ENCODE assay signal across 25 cellular contexts in genomic region chr6:128266946-128267345, GRCh38.
"Had no signal": no experiment of that assay in that cellular context is flagged by ENCODE, and none has a peak within 500 bp of the region (broad histone marks: within the 10 kb centered on the region; RNA-seq: fewer than 3 reads in every experiment).

No MANE protein-coding gene starts in this region.

- H3K4me2 ChIP-seq: hepatocyte had no signal

- ATAC-seq: gastrocnemius medialis; left ventricle myocardium superior; lower lobe of right lung; naive thymus-derived CD8-positive, alpha-beta T cell; stimulated activated naive B cell treated with anti-CD40 and anti-IgM and Interleukin-4, amounts not matched to agents 10 μg/mL and 1 μg/mL and 100 μg/mL, for 72 hours had no signal

- H3K4me1 ChIP-seq: colonic mucosa, lower lobe of right lung, prostate gland, tibial nerve had no signal

- H3K27ac ChIP-seq: colonic mucosa, esophagus muscularis mucosa, gastrocnemius medialis, hepatocyte, lower lobe of right lung, prostate gland, right atrium auricular region, sigmoid colon, skin epidermis, thoracic aorta, tibial nerve, upper lobe of left lung had no signal

- H3K9me3 ChIP-seq: colonic mucosa, esophagus muscularis mucosa, gastrocnemius medialis, lower lobe of right lung, prostate gland, right atrium auricular region, sigmoid colon, thoracic aorta, tibial nerve, upper lobe of left lung had no signal

- H3K4me3 ChIP-seq: colonic mucosa, esophagus muscularis mucosa, gastrocnemius medialis, hepatocyte, lower lobe of right lung, prostate gland, right atrium auricular region, sigmoid colon, skin epidermis, thoracic aorta, tibial nerve, upper lobe of left lung had no signal

- H3K27me3 ChIP-seq: colonic mucosa, esophagus muscularis mucosa, gastrocnemius medialis, hepatocyte, right atrium auricular region, sigmoid colon, tibial nerve, upper lobe of left lung had no signal

- H3K36me3 ChIP-seq: colonic mucosa, esophagus muscularis mucosa, gastrocnemius medialis, lower lobe of right lung, prostate gland, right atrium auricular region, sigmoid colon, thoracic aorta, upper lobe of left lung had no signal

- DNase-seq: colonic mucosa; effector CD8-positive, alpha-beta T cell; endodermal cell; gastrocnemius medialis; head of caudate nucleus; immature natural killer cell; left ventricle myocardium superior; lower lobe of right lung; naive thymus-derived CD8-positive, alpha-beta T cell; nephron progenitor cell; nucleus accumbens; sigmoid colon; stimulated activated CD4-positive, alpha-beta T cell treated with anti-CD3 and anti-CD28 coated beads, Interleukin-15, amount 100 ng/mL, for 24 hours; stimulated activated CD4-positive, alpha-beta T cell treated with anti-CD3 and anti-CD28 coated beads, Interleukin-2, amount 100 ng/mL, for 48 hours; stimulated activated naive B cell treated with anti-CD40 and anti-IgM and Interleukin-4, amounts not matched to agents 10 μg/mL and 1 μg/mL and 100 μg/mL, for 72 hours; upper lobe of left lung had no signal

- H2AFZ ChIP-seq: hepatocyte had no signal

- FAIRE-seq: keratinocyte, urothelium cell line had no signal
